In genomic region chr22:50209893-50210292, GRCh38 we compare ENCODE assay signal across 8 cellular contexts. TPM values are rescaled to one million over a fixed set of nuclear protein-coding genes. Genes with fewer than 3 reads are reported as not detected.
DNase-seq lines count a peak whose midpoint lies in the region; ATAC-seq and TF ChIP-seq lines count a peak whose summit lies in the region.

No MANE protein-coding gene starts in this region.

- H3K36me3 Mint-ChIP-seq in activated CD4-positive, alpha-beta memory T cell treated with anti-CD3 and anti-CD28 coated beads, Interleukin-2, amount 10 ng/mL, durations not matched to agents 7 days and 5 days (ENCODE audit: low read depth), result peaks cover 32% of the 10 kb centered on the region
- H3K36me3 Mint-ChIP-seq in endothelial cell (ENCODE audit: low read depth, unreplicated experiment), result peaks cover 30% of the 10 kb centered on the region
- H3K36me3 Mint-ChIP-seq in naive B cell, result peaks cover 7 to 29% of the 10 kb centered on the region in 2 donors

- peak; percentile 80 for TF ChIP-seq CTCF in endothelial cell (IDR thresholded peaks at IDR 0.05; ENCODE audit: unreplicated experiment)

- peak overlapping the region; percentile 1 for H3K27ac Mint-ChIP-seq in activated CD4-positive, alpha-beta memory T cell treated with anti-CD3 and anti-CD28 coated beads, Interleukin-2, amount 10 ng/mL, durations not matched to agents 7 days and 5 days
- H3K27ac Mint-ChIP-seq in endothelial cell (ENCODE audit: unreplicated experiment) (no peak overlapping the region), naive B cell (peak overlapping the region in 5 of 6 donors; percentile 23 to 90 (median 71))

- no peaks in the 10 kb centered on the region for H3K9me3 Mint-ChIP-seq in activated CD4-positive, alpha-beta memory T cell treated with anti-CD3 and anti-CD28 coated beads, Interleukin-2, amount 10 ng/mL, durations not matched to agents 7 days and 5 days
- H3K9me3 Mint-ChIP-seq in endothelial cell (ENCODE audit: unreplicated experiment) (no peaks in the 10 kb centered on the region), naive B cell (no peaks in the 10 kb centered on the region)

- no peaks in the 10 kb centered on the region for H3K27me3 Mint-ChIP-seq in activated CD4-positive, alpha-beta memory T cell treated with anti-CD3 and anti-CD28 coated beads, Interleukin-2, amount 10 ng/mL, durations not matched to agents 7 days and 5 days
- H3K27me3 Mint-ChIP-seq in endothelial cell (ENCODE audit: unreplicated experiment) (peaks cover 9% of the 10 kb centered on the region), naive B cell (no peaks in the 10 kb centered on the region)

- ATAC-seq in naive B cell (ENCODE audit: low read depth in 2 of 2) (peak; percentile 50 to 75), GM18858 (IDR thresholded peaks at IDR 0.05; ENCODE audit: unreplicated experiment) (no peak)

- DNase-seq in NCI-H345 (lab: John Stamatoyannopoulos, UW) (peak; percentile 12), NCI-H345 treated with DMSO at 0.1 percent for 48 hours (lab: John Stamatoyannopoulos, UW; ENCODE audit: unreplicated experiment) (no peak), NCI-H1105 (lab: John Stamatoyannopoulos, UW) (peak; percentile 22), endothelial cell (ENCODE audit: low spot score) (peak; percentile 69), naive B cell (peak; percentile 69), superior temporal gyrus (ENCODE audit: extremely low spot score) (peak; percentile 86)
- peak; percentile 78 for DNase-seq in activated CD4-positive, alpha-beta memory T cell treated with anti-CD3 and anti-CD28 coated beads, Interleukin-2, amount 10 ng/mL, durations not matched to agents 7 days and 5 days

- POLR2A ChIA-PET in activated CD4-positive, alpha-beta memory T cell treated with anti-CD3 and anti-CD28 coated beads, Interleukin-2, amount 10 ng/mL, durations not matched to agents 7 days and 5 days (lab: Charles Lee), result no interaction called here

- H3K4me1 Mint-ChIP-seq in activated CD4-positive, alpha-beta memory T cell treated with anti-CD3 and anti-CD28 coated beads, Interleukin-2, amount 10 ng/mL, durations not matched to agents 7 days and 5 days, result peaks cover 8% of the 10 kb centered on the region
- H3K4me1 Mint-ChIP-seq in endothelial cell (ENCODE audit: unreplicated experiment) (no peaks in the 10 kb centered on the region), naive B cell (peaks cover 25 to 33% (median 32%) of the 10 kb centered on the region in 3 donors)

- CTCF ChIA-PET in activated CD4-positive, alpha-beta memory T cell treated with anti-CD3 and anti-CD28 coated beads, Interleukin-2, amount 10 ng/mL, durations not matched to agents 7 days and 5 days (lab: Charles Lee), result interaction anchor here (1.4 to 2.1 kb wide), 2 partner anchors 61 to 411 kb away, joined by 3 to 15 read pairs; no protein-coding TSS in a partner anchor

- H3K4me3 Mint-ChIP-seq in activated CD4-positive, alpha-beta memory T cell treated with anti-CD3 and anti-CD28 coated beads, Interleukin-2, amount 10 ng/mL, durations not matched to agents 7 days and 5 days, result no peak overlapping the region
- H3K4me3 Mint-ChIP-seq in endothelial cell (ENCODE audit: unreplicated experiment) (peak overlapping the region; percentile 61), naive B cell (peak overlapping the region in 1 of 8 donors; percentile 6)

RNA-seq across cellular contexts. Expression of gene SELENOO, which starts 9.1 kb away (rescaled TPM):
- total RNA-seq in activated CD4-positive, alpha-beta memory T cell treated with anti-CD3 and anti-CD28 coated beads, Interleukin-2, amount 10 ng/mL, durations not matched to agents 7 days and 5 days, result 10 to 100 TPM; 21.5 TPM
- 18.7 TPM for total RNA-seq in endothelial cell (ENCODE audit: unreplicated experiment)
- 1 to 10 TPM; 2.9 to 6.8 (median 5.2) TPM for polyA plus RNA-seq in naive B cell (ENCODE audit: low read depth in 6 of 6)

RNA-seq across cellular contexts. Expression of gene TRABD, which starts 24.2 kb away (rescaled TPM):
- 100 to 1,000 TPM; 136 to 138 TPM for total RNA-seq in activated CD4-positive, alpha-beta memory T cell treated with anti-CD3 and anti-CD28 coated beads, Interleukin-2, amount 10 ng/mL, durations not matched to agents 7 days and 5 days
- total RNA-seq in endothelial cell (ENCODE audit: unreplicated experiment), result 33.1 TPM
- polyA plus RNA-seq in naive B cell (ENCODE audit: low read depth in 6 of 6), result 10 to 100 TPM in 5 of 6 donors, 1 to 10 TPM in 1; 9.4 to 22.6 (median 15.1) TPM

RNA-seq across cellular contexts. Expression of gene TUBGCP6, which starts 34.9 kb away (rescaled TPM):
- total RNA-seq in activated CD4-positive, alpha-beta memory T cell treated with anti-CD3 and anti-CD28 coated beads, Interleukin-2, amount 10 ng/mL, durations not matched to agents 7 days and 5 days, result 10 to 100 TPM; 50.6 to 53.9 TPM
- total RNA-seq in endothelial cell (ENCODE audit: unreplicated experiment), result 48.5 TPM
- polyA plus RNA-seq in naive B cell (ENCODE audit: low read depth in 6 of 6), result 10 to 100 TPM; 11.6 to 23.2 (median 14.2) TPM

RNA-seq across cellular contexts. Expression of gene PANX2, which starts 39.4 kb away (rescaled TPM):
- total RNA-seq in activated CD4-positive, alpha-beta memory T cell treated with anti-CD3 and anti-CD28 coated beads, Interleukin-2, amount 10 ng/mL, durations not matched to agents 7 days and 5 days, result under 1 TPM; 0.83 to 0.88 TPM
- 0.87 TPM for total RNA-seq in endothelial cell (ENCODE audit: unreplicated experiment)
- polyA plus RNA-seq in naive B cell (ENCODE audit: low read depth in 6 of 6), result under 1 TPM in 1 of 6 donors, not detected in 5; 0.08 TPM

RNA-seq across cellular contexts. Expression of gene HDAC10, which starts 41.2 kb away (rescaled TPM):
- total RNA-seq in activated CD4-positive, alpha-beta memory T cell treated with anti-CD3 and anti-CD28 coated beads, Interleukin-2, amount 10 ng/mL, durations not matched to agents 7 days and 5 days, result 10 to 100 TPM; 83.7 to 90.0 TPM
- 42.1 TPM for total RNA-seq in endothelial cell (ENCODE audit: unreplicated experiment)
- 1 to 10 TPM; 4.6 to 8.2 (median 6.3) TPM for polyA plus RNA-seq in naive B cell (ENCODE audit: low read depth in 6 of 6)
